Comparison of ENCODE assay signal across 9 cellular contexts in the genomic region with DNA sequence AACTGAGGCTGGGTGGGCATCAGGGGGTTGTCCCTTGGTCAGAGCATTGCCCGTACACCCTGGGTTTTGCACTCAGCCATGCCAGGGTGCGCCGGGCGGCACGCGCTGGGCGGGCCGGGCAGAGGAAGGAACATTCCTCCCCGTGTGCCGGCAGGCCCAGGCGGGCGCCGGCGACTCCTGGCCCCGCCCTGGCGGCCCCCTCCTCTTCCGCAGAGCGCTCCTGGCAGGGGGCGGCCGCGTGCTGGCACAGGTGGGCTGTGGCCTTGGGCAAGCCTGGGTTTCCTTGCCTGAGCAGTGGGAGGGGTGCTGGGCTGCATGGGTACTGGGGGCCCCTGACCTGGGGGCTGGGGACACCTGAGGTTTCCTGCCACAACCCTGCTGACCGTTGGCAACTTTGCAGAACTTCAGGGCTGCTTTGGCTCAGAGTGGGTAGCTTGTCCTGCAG. TPM values are rescaled to one million over a fixed set of nuclear protein-coding genes. Genes with fewer than 3 reads are reported as not detected.
A peak's percentile ranks its signal among the peaks of the same experiment; 100 is the strongest.
DNase-seq lines count a peak whose midpoint lies in the region; ATAC-seq and TF ChIP-seq lines count a peak whose summit lies in the region.
"Had no signal": no experiment of that assay in that cellular context is flagged by ENCODE, and none has a peak within 500 bp of the region (broad histone marks: within the 10 kb centered on the region; RNA-seq: fewer than 3 reads in every experiment).

No MANE protein-coding gene starts in this region.

- peaks cover 0 to 38% (median 0%) of the 10 kb centered on the region in 9 donors for H3K27me3 ChIP-seq in heart left ventricle
- peaks cover 2% of the 10 kb centered on the region for H3K27me3 ChIP-seq in layer of hippocampus (ENCODE audit: control insufficient read depth, insufficient read depth, low read length)
- no peaks in the 10 kb centered on the region for H3K27me3 ChIP-seq in upper lobe of right lung

- H3K9me3 Mint-ChIP-seq in activated T-cell treated with anti-CD3 and anti-CD28 coated beads, Interleukin-2, amount 50 U/mL, for 72 hours: no peaks in the 10 kb centered on the region

- peaks cover 5 to 85% (median 56%) of the 10 kb centered on the region in 12 donors for H3K4me1 ChIP-seq in heart left ventricle
- H3K4me1 ChIP-seq in upper lobe of right lung: peaks cover 80% of the 10 kb centered on the region

- peak overlapping the region in 11 of 12 donors; percentile 7 to 94 (median 72) for H3K4me3 ChIP-seq in heart left ventricle
- H3K4me3 ChIP-seq in upper lobe of right lung: peak overlapping the region; percentile 65

- peak in 1 of 4 donors; percentile 1 for ATAC-seq in heart left ventricle
- ATAC-seq in Right ventricle myocardium inferior: no peak
- ATAC-seq in activated T-cell treated with anti-CD3 and anti-CD28 coated beads, Interleukin-2, amount 50 U/mL, for 72 hours (replicated peaks in 1 of 2): no peak
- ATAC-seq in upper lobe of right lung: peak; percentile 44
- ATAC-seq in GM21423 (IDR thresholded peaks at IDR 0.05; ENCODE audit: unreplicated experiment): no peak

- H3K27ac Mint-ChIP-seq in activated T-cell treated with anti-CD3 and anti-CD28 coated beads, Interleukin-2, amount 50 U/mL, for 72 hours: no peak overlapping the region

- peaks cover 0 to 41% (median 28%) of the 10 kb centered on the region in 9 donors for H3K36me3 ChIP-seq in heart left ventricle
- H3K36me3 ChIP-seq in upper lobe of right lung: peaks cover 23% of the 10 kb centered on the region

- TF ChIP-seq CTCF in heart left ventricle (IDR thresholded peaks at IDR 0.05) (no peak), upper lobe of right lung (IDR thresholded peaks at IDR 0.05) (no peak)

- H3K9me3 ChIP-seq in heart left ventricle: no peaks in the 10 kb centered on the region
- no peaks in the 10 kb centered on the region for H3K9me3 ChIP-seq in upper lobe of right lung

- intact Hi-C loops in heart left ventricle (cut with DNase I) (loop anchor here in 6 of 10 donors (2.0 to 5.0 kb wide), 6 partner anchors 31 to 109 kb away; a partner anchor contains a TSS), Right ventricle myocardium inferior (cut with DNase I) (loop anchor here (5.0 kb wide), 1 partner anchor 46 kb away; a partner anchor contains a TSS), upper lobe of right lung (cut with DNase I) (no loop called here)

- H3K4me1 Mint-ChIP-seq in activated T-cell treated with anti-CD3 and anti-CD28 coated beads, Interleukin-2, amount 50 U/mL, for 72 hours (ENCODE audit: low read depth): peaks cover 46% of the 10 kb centered on the region

- peak overlapping the region; percentile 96 to 98 for H3K4me3 Mint-ChIP-seq in activated T-cell treated with anti-CD3 and anti-CD28 coated beads, Interleukin-2, amount 50 U/mL, for 72 hours

- WGBS in heart left ventricle, 4 donors: 17 to 24% (median 23%) methylated on average over 11 to 22 of the region's 22 CpGs

- no peak for DNase-seq in heart left ventricle
- no peak for DNase-seq in Right ventricle myocardium inferior (ENCODE audit: missing footprints)
- DNase-seq in activated T-cell treated with anti-CD3 and anti-CD28 coated beads, Interleukin-2, amount 50 U/mL, for 72 hours: no peak
- peak; percentile 82 for DNase-seq in upper lobe of right lung
- no peak for DNase-seq in middle frontal gyrus (ENCODE audit: extremely low spot score, low spot score)
- no peak for DNase-seq in stimulated activated naive CD4-positive, alpha-beta T cell treated with Interleukin-2 at 50 U/mL for 16 hours (lab: John Stamatoyannopoulos, UW)

- H3K27me3 Mint-ChIP-seq in activated T-cell treated with anti-CD3 and anti-CD28 coated beads, Interleukin-2, amount 50 U/mL, for 72 hours (ENCODE audit: low read depth): no peaks in the 10 kb centered on the region

- peaks cover 0 to 7% of the 10 kb centered on the region in 2 donors for H3K36me3 Mint-ChIP-seq in activated T-cell treated with anti-CD3 and anti-CD28 coated beads, Interleukin-2, amount 50 U/mL, for 72 hours (ENCODE audit: insufficient read depth in 2 of 2)

- TF ChIP-seq POLR2A in heart left ventricle (IDR thresholded peaks at IDR 0.05): no peak

- H3K27ac ChIP-seq in heart left ventricle (peak overlapping the region; percentile 4 to 84 (median 74)), layer of hippocampus (ENCODE audit: low read depth, low read length) (peak overlapping the region; percentile 32), upper lobe of right lung (peak overlapping the region; percentile 87)

RNA-seq across cellular contexts. Expression of a gene that starts 3.9 kb away (rescaled TPM):
- total RNA-seq in heart left ventricle (10 to 100 TPM in 3 of 9 donors, 1 to 10 TPM in 6; 3.1 to 22.8 (median 7.7) TPM), Right ventricle myocardium inferior (6.5 TPM), upper lobe of right lung (35.4 TPM)
- polyA plus RNA-seq in heart left ventricle: 1 to 10 TPM; 5.4 to 5.7 TPM
- 10 to 100 TPM; 23.0 to 30.0 TPM for total RNA-seq in activated T-cell treated with anti-CD3 and anti-CD28 coated beads, Interleukin-2, amount 50 U/mL, for 72 hours

RNA-seq across cellular contexts. Expression of a gene that starts 31.8 kb away (rescaled TPM):
- 10 to 100 TPM; 10.9 to 27.8 (median 14.9) TPM for total RNA-seq in heart left ventricle
- 10 to 100 TPM; 13.8 to 17.8 TPM for polyA plus RNA-seq in heart left ventricle
- total RNA-seq in Right ventricle myocardium inferior: 14.8 TPM
- 10 to 100 TPM; 28.0 to 35.2 TPM for total RNA-seq in activated T-cell treated with anti-CD3 and anti-CD28 coated beads, Interleukin-2, amount 50 U/mL, for 72 hours
- total RNA-seq in upper lobe of right lung: 24.1 TPM

RNA-seq across cellular contexts. Expression of a gene that starts 35.3 kb away (rescaled TPM):
- total RNA-seq in heart left ventricle (10 to 100 TPM in 5 of 9 donors, 1 to 10 TPM in 4; 8.0 to 14.1 (median 10.3) TPM), Right ventricle myocardium inferior (11.5 TPM), upper lobe of right lung (22.2 TPM)
- 10 to 100 TPM in 1 of 2 donors, 1 to 10 TPM in 1; 5.0 to 10.8 TPM for polyA plus RNA-seq in heart left ventricle
- 10 to 100 TPM; 11.8 to 12.2 TPM for total RNA-seq in activated T-cell treated with anti-CD3 and anti-CD28 coated beads, Interleukin-2, amount 50 U/mL, for 72 hours

RNA-seq across cellular contexts. Expression of a gene that starts 47.3 kb away (rescaled TPM):
- total RNA-seq in heart left ventricle (not detected), Right ventricle myocardium inferior (not detected), upper lobe of right lung (not detected)
- not detected for polyA plus RNA-seq in heart left ventricle
- not detected for total RNA-seq in activated T-cell treated with anti-CD3 and anti-CD28 coated beads, Interleukin-2, amount 50 U/mL, for 72 hours
- polyA plus RNA-seq: neural cell had no signal

Comparison
In these comparisons a context has a peak if more than half of its experiments do, and no peak if none do; other contexts are left out.
1. H3K27ac ChIP-seq: peak in every context shown above with its lines; median percentile 87 in upper lobe of right lung; 74 in heart left ventricle; 32 in layer of hippocampus.